ENCODE assay signal across 19 cellular contexts in the genomic region with DNA sequence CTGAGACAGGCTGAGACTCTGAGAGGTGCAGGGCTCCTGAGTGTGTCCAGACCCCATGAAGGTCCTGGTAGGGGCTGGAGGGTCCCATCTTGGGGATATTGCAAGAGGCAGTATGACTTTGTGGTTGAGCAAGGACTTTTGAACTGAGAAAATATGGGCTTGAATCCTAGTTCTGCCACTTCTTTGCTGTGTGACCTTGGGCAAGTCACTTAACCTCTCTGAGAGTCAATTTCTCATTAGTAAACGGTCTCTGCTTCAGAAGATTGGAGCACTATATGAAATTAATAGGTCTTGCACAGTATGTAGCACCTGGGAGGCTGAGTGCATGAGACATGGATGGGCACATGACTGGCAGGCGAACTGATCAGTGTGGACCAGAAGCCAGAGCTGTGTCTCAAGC. TPM values are rescaled to one million over a fixed set of nuclear protein-coding genes. Genes with fewer than 3 reads are reported as not detected.
"Had no signal": no experiment of that assay in that cellular context is flagged by ENCODE, and none has a peak within 500 bp of the region (broad histone marks: within the 10 kb centered on the region; RNA-seq: fewer than 3 reads in every experiment).

No MANE protein-coding gene starts in this region.

- H3K36me3 ChIP-seq: colonic mucosa had no signal

- H3K27ac ChIP-seq: ascending aorta, colonic mucosa, heart right ventricle, upper lobe of left lung had no signal

- H3K27me3 ChIP-seq: ascending aorta, colonic mucosa, heart right ventricle, right atrium auricular region, upper lobe of left lung had no signal

- H3K4me1 ChIP-seq: ascending aorta, colonic mucosa had no signal

- H3K4me3 ChIP-seq: ascending aorta, colonic mucosa, heart right ventricle, right atrium auricular region, upper lobe of left lung had no signal

- H3K9me3 ChIP-seq: ascending aorta, colonic mucosa, heart right ventricle, right atrium auricular region, upper lobe of left lung had no signal

- DNase-seq: activated CD4-positive, alpha-beta T cell treated with anti-CD3 and anti-CD28 coated beads, Interleukin-2, amount 50 U/mL, for 48 hours; activated CD4-positive, CD25-positive, alpha-beta regulatory T cell treated with anti-CD3 and anti-CD28 coated beads, Interleukin-2, amount 50 U/mL, for 72 hours; activated naive CD4-positive, alpha-beta T cell; activated T-cell treated with anti-CD3 and anti-CD28 coated beads, Interleukin-2, amount 50 U/mL, for 48 hours; colonic mucosa; effector CD4-positive, alpha-beta T cell; foreskin melanocyte; heart right ventricle; islet precursor cell; small intestine; T-helper 2 cell; upper lobe of left lung had no signal

- ATAC-seq: SK-N-SH treated with all-trans-retinoic acid at 6 μM for 48 hours had no signal

RNA-seq across cellular contexts. Expression of a gene that starts 54.5 kb away (rescaled TPM):
- total RNA-seq: bronchial epithelial cell, endothelial cell of umbilical vein, heart right ventricle, liver, right atrium auricular region, subcutaneous adipose tissue had no signal
